Comparison of ENCODE assay signal across 9 cellular contexts in the genomic region with DNA sequence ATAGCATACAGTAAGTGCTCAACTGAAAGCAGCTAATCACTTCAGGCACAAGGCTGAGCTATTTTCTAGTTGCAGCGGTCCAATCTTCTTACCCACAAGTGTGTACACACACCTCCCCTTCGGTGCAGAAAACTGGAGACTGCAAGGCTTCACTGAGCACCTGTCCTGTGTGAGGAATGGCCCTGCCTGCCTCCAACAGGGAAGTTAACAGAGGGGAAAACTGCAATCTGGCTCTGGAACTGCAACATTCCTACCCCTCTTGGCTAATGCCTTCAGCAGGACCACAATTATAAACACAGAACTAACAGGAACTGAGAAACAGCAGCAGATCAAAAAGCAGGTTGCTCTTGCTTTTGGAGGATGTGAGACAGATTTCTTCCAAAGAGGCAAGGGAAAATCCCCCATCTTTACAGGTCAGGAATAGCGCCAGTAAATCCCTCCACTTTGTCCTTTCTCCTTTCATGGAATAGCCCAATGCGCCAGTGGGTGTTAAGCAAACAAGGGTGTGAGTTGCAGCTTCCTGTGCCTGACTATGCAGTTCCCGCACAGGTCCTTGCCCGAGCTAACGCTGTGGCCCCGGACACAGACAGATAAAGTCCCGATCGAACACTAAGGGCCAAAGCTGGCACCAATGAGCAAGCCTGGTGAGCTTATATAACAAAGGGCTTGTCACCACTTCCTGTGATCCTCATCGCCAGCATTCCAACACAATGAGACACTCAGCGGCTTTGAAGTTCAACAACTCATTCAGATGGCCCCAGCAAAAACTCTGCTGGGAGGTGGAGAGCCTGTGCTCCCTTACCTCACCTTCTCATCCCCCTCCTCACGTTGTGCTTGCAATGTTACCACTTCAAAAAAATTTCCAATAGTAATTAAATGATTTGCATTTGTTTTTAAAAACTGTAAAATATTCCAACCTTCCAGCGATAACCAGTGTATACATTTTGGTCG. TPM values are rescaled to one million over a fixed set of nuclear protein-coding genes. Genes with fewer than 3 reads are reported as not detected.
DNase-seq lines count a peak whose midpoint lies in the region; ATAC-seq and TF ChIP-seq lines count a peak whose summit lies in the region.
"Had no signal": no experiment of that assay in that cellular context is flagged by ENCODE, and none has a peak within 500 bp of the region (broad histone marks: within the 10 kb centered on the region; RNA-seq: fewer than 3 reads in every experiment).

No MANE protein-coding gene starts in this region.

- CTCF ChIA-PET in WTC11 (lab: Charles Lee), result interaction anchor here (0.9 to 2.8 kb wide), 5 partner anchors 10 to 40 kb away, joined by 3 to 18 read pairs (median 4); no protein-coding TSS in a partner anchor

- TF ChIP-seq CTCF in WTC11 (IDR thresholded peaks at IDR 0.05) (no peak), heart left ventricle (IDR thresholded peaks at IDR 0.05) (no peak), parathyroid adenoma (IDR thresholded peaks at IDR 0.05) (no peak)

- DNase-seq in CD1c-positive myeloid dendritic cell (ENCODE audit: extremely low spot score) (peak; percentile 70), WTC11 (ENCODE audit: low spot score) (peak; percentile 39), heart left ventricle (peak; percentile 73 to 87 (median 75))
- DNase-seq in activated effector memory CD4-positive, alpha-beta T cell treated with anti-CD3 and anti-CD28 coated beads, Interleukin-2, amount 50 U/mL, for 16 hours, result no peak
- DNase-seq in stimulated activated naive CD4-positive, alpha-beta T cell (lab: John Stamatoyannopoulos, UW), result no peak

- POLR2A ChIA-PET in WTC11 (lab: Charles Lee), result interaction anchor here (1.1 kb wide), 1 partner anchor 31 kb away, joined by 4 read pairs; no protein-coding TSS in a partner anchor

- H3K4me2 ChIP-seq in parathyroid adenoma (ENCODE audit: low read length), result peak overlapping the region; percentile 52

- H3K9me3 Mint-ChIP-seq in WTC11, result no peaks in the 10 kb centered on the region

- peaks cover 15% of the 10 kb centered on the region for H3K79me2 ChIP-seq in parathyroid adenoma

- peak overlapping the region; percentile 0; the same call in 1 of the 2 replicates for H3K4me3 ChIP-seq in HUES64 (ENCODE audit: low read length)
- peak overlapping the region in 2 of 12 donors; percentile 10 to 19 for H3K4me3 ChIP-seq in heart left ventricle
- H3K4me3 ChIP-seq in parathyroid adenoma (ENCODE audit: low read depth, low read length), result peak overlapping the region; percentile 33
- H3K4me3 ChIP-seq: ovary had no signal

- peak overlapping the region; percentile 98 for H3K27ac Mint-ChIP-seq in WTC11

- H3K27me3 ChIP-seq in HUES64 (ENCODE audit: insufficient read depth, low read length) (no peaks in the 10 kb centered on the region), heart left ventricle (no peaks in the 10 kb centered on the region), parathyroid adenoma (ENCODE audit: control insufficient read depth, insufficient read depth, low read length) (no peaks in the 10 kb centered on the region)
- H3K27me3 ChIP-seq: ovary had no signal

- peaks cover 65% of the 10 kb centered on the region for H3K4me1 Mint-ChIP-seq in WTC11

- H2AFZ ChIP-seq in parathyroid adenoma, result peak overlapping the region; percentile 69

- H3K36me3 ChIP-seq in HUES64 (ENCODE audit: insufficient read depth, low read length), result no peaks in the 10 kb centered on the region
- H3K36me3 ChIP-seq in heart left ventricle, result no peaks in the 10 kb centered on the region
- no peaks in the 10 kb centered on the region for H3K36me3 ChIP-seq in parathyroid adenoma (ENCODE audit: control insufficient read depth, insufficient read depth, low read length)
- H3K36me3 ChIP-seq: ovary had no signal

- H3K9me3 ChIP-seq in HUES64 (ENCODE audit: insufficient read depth, low read depth, low read length), result no peaks in the 10 kb centered on the region
- no peaks in the 10 kb centered on the region for H3K9me3 ChIP-seq in heart left ventricle
- H3K9me3 ChIP-seq in parathyroid adenoma (ENCODE audit: control insufficient read depth, low read length), result no peaks in the 10 kb centered on the region
- H3K9me3 ChIP-seq: ovary had no signal

- H3K27ac ChIP-seq in HUES64 (ENCODE audit: low read depth, low read length) (peak overlapping the region; percentile 92), heart left ventricle (peak overlapping the region; percentile 46 to 95 (median 82)), parathyroid adenoma (peak overlapping the region; percentile 70)

- H3K9ac ChIP-seq in HUES64 (ENCODE audit: low read depth, low read length) (peak overlapping the region; percentile 70), parathyroid adenoma (no peak overlapping the region)

- H3K27me3 Mint-ChIP-seq in WTC11 (ENCODE audit: low read depth), result no peaks in the 10 kb centered on the region

- ATAC-seq in WTC11, result peak; percentile 81
- ATAC-seq in heart left ventricle, result peak; percentile 91 to 93 (median 92)
- ATAC-seq in HG02884 (IDR thresholded peaks at IDR 0.05; ENCODE audit: unreplicated experiment), result no peak

- TF ChIP-seq POLR2A in heart left ventricle (IDR thresholded peaks at IDR 0.05), result no peak

- intact Hi-C loops in heart left ventricle (cut with DNase I), result loop anchor here in 1 of 10 donors (2.0 kb wide), 1 partner anchor 19 kb away; no protein-coding TSS in a partner anchor

- WGBS in HUES64, result 19% methylated on average over 12 of the region's 15 CpGs
- WGBS in heart left ventricle, 4 donors, result 24 to 31% (median 28%) methylated on average over 15 of the region's 15 CpGs

- H3K36me3 Mint-ChIP-seq in WTC11, result no peaks in the 10 kb centered on the region

- H3K4me3 Mint-ChIP-seq in WTC11, result peak overlapping the region; percentile 11

- peaks cover 41% of the 10 kb centered on the region for H3K4me1 ChIP-seq in HUES64 (ENCODE audit: insufficient read depth, low read length)
- peaks cover 0 to 76% (median 49%) of the 10 kb centered on the region in 12 donors for H3K4me1 ChIP-seq in heart left ventricle
- H3K4me1 ChIP-seq in parathyroid adenoma, result peaks cover 25% of the 10 kb centered on the region

TF ChIP-seq in WTC11, 78 proteins besides CTCF, POLR2A, EP300 and RAD21 (continues in another document):
- TF ChIP-seq ESRRA (CRISPR knock-in tag; IDR thresholded peaks at IDR 0.05; ENCODE audit: borderline replicate concordance), result no peak
- no peak for TF ChIP-seq NFATC4 (CRISPR knock-in tag; IDR thresholded peaks at IDR 0.05)
- TF ChIP-seq, protein P1, sequence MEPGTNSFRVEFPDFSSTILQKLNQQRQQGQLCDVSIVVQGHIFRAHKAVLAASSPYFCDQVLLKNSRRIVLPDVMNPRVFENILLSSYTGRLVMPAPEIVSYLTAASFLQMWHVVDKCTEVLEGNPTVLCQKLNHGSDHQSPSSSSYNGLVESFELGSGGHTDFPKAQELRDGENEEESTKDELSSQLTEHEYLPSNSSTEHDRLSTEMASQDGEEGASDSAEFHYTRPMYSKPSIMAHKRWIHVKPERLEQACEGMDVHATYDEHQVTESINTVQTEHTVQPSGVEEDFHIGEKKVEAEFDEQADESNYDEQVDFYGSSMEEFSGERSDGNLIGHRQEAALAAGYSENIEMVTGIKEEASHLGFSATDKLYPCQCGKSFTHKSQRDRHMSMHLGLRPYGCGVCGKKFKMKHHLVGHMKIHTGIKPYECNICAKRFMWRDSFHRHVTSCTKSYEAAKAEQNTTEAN (CRISPR knock-in tag; IDR thresholded peaks at IDR 0.05), result no peak
- TF ChIP-seq PREB (CRISPR knock-in tag; IDR thresholded peaks at IDR 0.05; ENCODE audit: borderline replicate concordance), result no peak
- no peak for TF ChIP-seq GRHL2 (CRISPR knock-in tag; IDR thresholded peaks at IDR 0.05; ENCODE audit: insufficient replicate concordance, severe bottlenecking)
- no peak for TF ChIP-seq HMGXB4 (CRISPR knock-in tag; IDR thresholded peaks at IDR 0.05)
- no peak for TF ChIP-seq SP1 (CRISPR knock-in tag; conservative IDR thresholded peaks at IDR 0.05)
- no peak for TF ChIP-seq PRRX2 (CRISPR knock-in tag; IDR thresholded peaks at IDR 0.05)
- TF ChIP-seq MLX (CRISPR knock-in tag; IDR thresholded peaks at IDR 0.05), result no peak
- TF ChIP-seq ZNF671 (CRISPR knock-in tag; IDR thresholded peaks at IDR 0.05), result no peak
- 0 out of 2 replicates have a peak, but pooled peaks have one; percentile 29 for TF ChIP-seq ETV6 (CRISPR knock-in tag; IDR thresholded peaks at IDR 0.05)

RNA-seq across cellular contexts. Expression of gene SHB, which starts 21.5 kb away (rescaled TPM):
- 7.3 TPM for polyA plus RNA-seq in HUES64 (2013, experiment 1 of 2)
- 6.7 TPM for polyA plus RNA-seq in HUES64 (2013, experiment 2 of 2)
- total RNA-seq in WTC11 (2021) (9.5 to 12.2 TPM (median 10.6 TPM) in 3 replicates), heart left ventricle (10 to 100 TPM; 10.7 to 31.4 (median 21.4) TPM)
- 10 to 100 TPM in 1 of 2 donors, 1 to 10 TPM in 1; 7.8 to 23.2 TPM for polyA plus RNA-seq in heart left ventricle

Comparison
In these comparisons a context has a peak if more than half of its experiments do, and no peak if none do; other contexts are left out.
1. DNase-seq: peak in CD1c-positive myeloid dendritic cell (single experiment), WTC11 (single experiment) and heart left ventricle (5 of 5); none in activated effector memory CD4-positive, alpha-beta T cell treated with anti-CD3 and anti-CD28 coated beads, Interleukin-2, amount 50 U/mL, for 16 hours (single experiment) and stimulated activated naive CD4-positive, alpha-beta T cell (0 of 6).
2. Peak in every context shown above with its lines, with median percentiles within 50 percentile points of each other: H3K27ac ChIP-seq.